In genomic region chr19:10027158-10027997, GRCh38 we compare ENCODE assay signal across 8 cellular contexts. TPM values are rescaled to one million over a fixed set of nuclear protein-coding genes. Genes with fewer than 3 reads are reported as not detected.
DNase-seq lines count a peak whose midpoint lies in the region; ATAC-seq, FAIRE-seq and TF ChIP-seq lines count a peak whose summit lies in the region.

No MANE protein-coding gene starts in this region.

- peak overlapping the region in 1 of 12 donors; percentile 20 for H3K27ac ChIP-seq in heart left ventricle
- no peak overlapping the region for H3K27ac ChIP-seq in prostate gland

- ATAC-seq in heart left ventricle = peak; percentile 97 to 99 (median 98)

- TF ChIP-seq CTCF in AG04449 (IDR thresholded peaks at IDR 0.05; ENCODE audit: insufficient read depth, low read length, missing control alignments) = peak; percentile 97
- peak; percentile 88 to 97 (median 94) for TF ChIP-seq CTCF in heart left ventricle (IDR thresholded peaks at IDR 0.05)
- TF ChIP-seq CTCF in prostate gland (IDR thresholded peaks at IDR 0.05) = peak; percentile 82 to 98 (median 94)

- CTCF ChIA-PET in AG04449 (lab: Yijun Ruan, JAX) = interaction anchor here (0.7 to 9.2 kb wide), 36 partner anchors 9 to 893 kb away, joined by 3 to 200 read pairs (median 4); partner anchors contain the start of genes COL5A3, OLFM2 and RDH8

- H3K27me3 ChIP-seq in heart left ventricle (peaks cover 0 to 30% (median 3%) of the 10 kb centered on the region in 9 donors), prostate gland (replicated peaks; ENCODE audit: insufficient read depth) (no peaks in the 10 kb centered on the region)

- no peak for FAIRE-seq in urothelium cell line (lab: Jason Lieb, UNC)

- no peak for TF ChIP-seq POLR2A in heart left ventricle (IDR thresholded peaks at IDR 0.05)
- no peak for TF ChIP-seq POLR2A in prostate gland (IDR thresholded peaks at IDR 0.05)

- H3K4me3 ChIP-seq in AG04449 (ENCODE audit: low read depth, low read length) (no peak overlapping the region), heart left ventricle (peak overlapping the region in 1 of 12 donors; percentile 17), prostate gland (no peak overlapping the region)

- intact Hi-C loops in heart left ventricle (cut with DNase I) = loop anchor here (1.0 to 2.0 kb wide), 4 partner anchors 93 to 97 kb away; no protein-coding TSS in a partner anchor
- intact Hi-C loops in prostate gland (cut with DNase I) = no loop called here

- H3K36me3 ChIP-seq in heart left ventricle (no peaks in the 10 kb centered on the region), prostate gland (no peaks in the 10 kb centered on the region)

- H3K9me3 ChIP-seq in heart left ventricle = no peaks in the 10 kb centered on the region
- H3K9me3 ChIP-seq in prostate gland = no peaks in the 10 kb centered on the region

- POLR2A ChIA-PET in AG04449 (lab: Yijun Ruan, JAX) = interaction anchor here (0.6 to 1.5 kb wide), 2 partner anchors 18 to 95 kb away, joined by 3 to 8 read pairs; no protein-coding TSS in a partner anchor

- DNase-seq in AG04449 (ENCODE audit: low read depth, low spot score) = peak; percentile 50
- DNase-seq in GM19238 (ENCODE audit: insufficient read length, low spot score) = peak; percentile 86
- peak; percentile 58 for DNase-seq in NCI-H128 (lab: John Stamatoyannopoulos, UW; ENCODE audit: unreplicated experiment)
- DNase-seq in SW 1271 (lab: John Stamatoyannopoulos, UW) = peak; percentile 44 to 86
- peak; percentile 51 for DNase-seq in activated naive CD8-positive, alpha-beta T cell treated with anti-CD3 and anti-CD28 coated beads, Interleukin-2, amount 50 U/mL, for 16 hours (ENCODE audit: low read depth, low spot score)
- DNase-seq in heart left ventricle = peak; percentile 94 to 98 (median 96)
- peak; percentile 89 for DNase-seq in prostate gland (ENCODE audit: low spot score)
- peak; percentile 95 for DNase-seq in urothelium cell line (ENCODE audit: low spot score)

- H3K4me1 ChIP-seq in heart left ventricle (peaks cover 0 to 9% (median 6%) of the 10 kb centered on the region in 12 donors), prostate gland (replicated peaks) (no peaks in the 10 kb centered on the region)

- WGBS in heart left ventricle, 4 donors = 8 to 15% (median 12%) methylated on average over 17 to 29 of the region's 29 CpGs
- whole genome bisulfite sequencing in prostate gland = 9% methylated on average over 29 of the region's 29 CpGs

RNA-seq across cellular contexts. Expression of gene RDH8, which starts 14.1 kb away (rescaled TPM):
- not detected for total RNA-seq in heart left ventricle
- not detected for polyA plus RNA-seq in heart left ventricle
- total RNA-seq in prostate gland = not detected

RNA-seq across cellular contexts. Expression of gene COL5A3, which starts 17.1 kb away (rescaled TPM):
- 10 to 100 TPM in 6 of 9 donors, 1 to 10 TPM in 3; 5.0 to 34.1 (median 11.6) TPM for total RNA-seq in heart left ventricle
- polyA plus RNA-seq in heart left ventricle = 10 to 100 TPM; 13.6 to 18.7 TPM
- 10 to 100 TPM in 1 of 2 donors, 1 to 10 TPM in 1; 2.0 to 12.7 TPM for total RNA-seq in prostate gland

RNA-seq across cellular contexts. Expression of gene SHFL, which starts 58.7 kb away (rescaled TPM):
- total RNA-seq in heart left ventricle = 10 to 100 TPM in 4 of 9 donors, 1 to 10 TPM in 5; 6.3 to 29.0 (median 8.7) TPM
- polyA plus RNA-seq in heart left ventricle = 10 to 100 TPM in 1 of 2 donors, 1 to 10 TPM in 1; 7.7 to 13.0 TPM
- total RNA-seq in prostate gland = 10 to 100 TPM; 23.5 to 36.0 TPM
